In the genomic region with DNA sequence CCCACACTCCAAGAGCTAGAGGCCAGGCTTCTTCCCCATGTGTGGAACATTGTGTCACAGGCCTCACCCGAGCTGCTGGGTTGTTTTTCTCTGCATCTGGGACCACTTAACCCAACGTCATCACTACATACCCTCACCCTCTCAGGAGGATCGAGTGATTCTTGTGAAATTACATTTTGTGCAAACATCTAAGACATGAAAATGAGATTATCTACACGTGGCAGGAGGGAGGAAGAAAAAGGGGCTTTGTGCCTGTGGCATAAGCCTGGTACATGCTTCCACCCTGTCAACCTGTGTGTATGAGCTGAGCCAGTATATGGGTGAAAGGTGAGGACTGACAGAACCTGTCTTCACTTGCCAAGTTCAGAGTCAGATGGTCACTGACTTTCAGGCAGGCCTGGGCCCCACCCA, we compare ENCODE assay signal across 11 cellular contexts. TPM values are rescaled to one million over a fixed set of nuclear protein-coding genes. Genes with fewer than 3 reads are reported as not detected.
DNase-seq lines count a peak whose midpoint lies in the region; ATAC-seq and TF ChIP-seq lines count a peak whose summit lies in the region.
"Had no signal": no experiment of that assay in that cellular context is flagged by ENCODE, and none has a peak within 500 bp of the region (broad histone marks: within the 10 kb centered on the region; RNA-seq: fewer than 3 reads in every experiment).

No MANE protein-coding gene starts in this region.

- TF ChIP-seq CTCF in CD4-positive, alpha-beta T cell (IDR thresholded peaks at IDR 0.05): no peak
- TF ChIP-seq CTCF in PC-9 (conservative IDR thresholded peaks at IDR 0.05): no peak
- TF ChIP-seq CTCF in esophagus muscularis mucosa (IDR thresholded peaks at IDR 0.05): no peak
- TF ChIP-seq CTCF in neural progenitor cell (IDR thresholded peaks at IDR 0.05): no peak

- peak overlapping the region; percentile 97 for H3K27ac ChIP-seq in CD4-positive, alpha-beta T cell (ENCODE audit: low read depth, low read length)
- H3K27ac ChIP-seq in PC-9 (no peak overlapping the region), esophagus muscularis mucosa (replicated peaks in 1 of 4) (peak overlapping the region; percentile 97 to 100 (median 98)), neural progenitor cell (no peak overlapping the region)

- H3K27ac Mint-ChIP-seq in CD4-positive, alpha-beta T cell: peak overlapping the region; percentile 93
- H3K27ac Mint-ChIP-seq in neural progenitor cell: peak overlapping the region; percentile 32

- H3F3A ChIP-seq in PC-9 (ENCODE audit: insufficient read depth, low read depth): peaks cover 7% of the 10 kb centered on the region; the same call in 1 of the 2 replicates
- no peaks in the 10 kb centered on the region for H3F3A ChIP-seq in neural progenitor cell (ENCODE audit: low read depth)

- H3K27me3 ChIP-seq in CD4-positive, alpha-beta T cell (ENCODE audit: control insufficient read depth, insufficient read depth, low read length): no peaks in the 10 kb centered on the region
- H3K27me3 ChIP-seq in PC-9 (ENCODE audit: insufficient read depth, low read depth): no peaks in the 10 kb centered on the region
- no peaks in the 10 kb centered on the region for H3K27me3 ChIP-seq in esophagus muscularis mucosa
- peaks cover 12% of the 10 kb centered on the region for H3K27me3 ChIP-seq in neural progenitor cell

- peaks cover 49% of the 10 kb centered on the region for H3K36me3 Mint-ChIP-seq in CD4-positive, alpha-beta T cell (ENCODE audit: low read depth)
- H3K36me3 Mint-ChIP-seq in neural progenitor cell: peaks cover 18% of the 10 kb centered on the region

- BruUV-seq in PC-9 (replicated peaks; lab: Mats Ljungman, UMichigan): no TSS peak

- in situ Hi-C loops in KBM-7 (cut with MboI; ENCODE audit: low pct_unique_long_range_greater_than_20kb, low sequenced_read_pairs): loop anchor here (25.0 kb wide), 1 partner anchor 486 kb away; no protein-coding TSS in a partner anchor

- intact Hi-C loops in CD4-positive, alpha-beta T cell (cut with DNase I, micrococcal nuclease): loop anchor here in 1 of 2 experiments (10.0 kb wide), 2 partner anchors 183 to 1143 kb away; partner anchors contain the start of genes BTF3L4 and TXNDC12
- intact Hi-C loops in PC-9 (cut with micrococcal nuclease; ENCODE audit: unreplicated experiment) (loop anchor here (5.0 kb wide), 1 partner anchor 796 kb away; the partner anchor contains the start of genes ORC1 and PRPF38A), esophagus muscularis mucosa (cut with DNase I) (no loop called here)

- H3K4me1 Mint-ChIP-seq in CD4-positive, alpha-beta T cell (ENCODE audit: low read depth): peaks cover 36% of the 10 kb centered on the region
- H3K4me1 Mint-ChIP-seq in neural progenitor cell: peaks cover 20% of the 10 kb centered on the region

- H3K9me3 ChIP-seq in CD4-positive, alpha-beta T cell (ENCODE audit: control insufficient read depth, low read length): no peaks in the 10 kb centered on the region
- H3K9me3 ChIP-seq in PC-9 (ENCODE audit: insufficient read depth, low read depth) (no peaks in the 10 kb centered on the region), esophagus muscularis mucosa (no peaks in the 10 kb centered on the region), neural progenitor cell (ENCODE audit: low read depth) (no peaks in the 10 kb centered on the region)

- H3K4me1 ChIP-seq in PC-9 (replicated peaks; ENCODE audit: insufficient read depth): peaks cover 29% of the 10 kb centered on the region
- peaks cover 33 to 42% (median 39%) of the 10 kb centered on the region in 4 donors for H3K4me1 ChIP-seq in esophagus muscularis mucosa
- H3K4me1 ChIP-seq in neural progenitor cell: peaks cover 10% of the 10 kb centered on the region

- no peaks in the 10 kb centered on the region for H3K9me3 Mint-ChIP-seq in CD4-positive, alpha-beta T cell
- H3K9me3 Mint-ChIP-seq in neural progenitor cell: peaks cover 2% of the 10 kb centered on the region

- H3K4me3 ChIP-seq in PC-9 (peak overlapping the region; percentile 74; the same call in 1 of the 2 replicates), esophagus muscularis mucosa (peak overlapping the region in 3 of 4 donors; percentile 82 to 99 (median 99)), neural progenitor cell (no peak overlapping the region)

- no peak overlapping the region for H2AFZ ChIP-seq in PC-9
- H2AFZ ChIP-seq in neural progenitor cell (replicated peaks): no peak overlapping the region

- H4K20me1 ChIP-seq in PC-9 (ENCODE audit: insufficient read depth): no peaks in the 10 kb centered on the region
- H4K20me1 ChIP-seq in neural progenitor cell (ENCODE audit: low read depth): no peaks in the 10 kb centered on the region

- CTCF ChIA-PET in CD4-positive, alpha-beta T cell (lab: Charles Lee): interaction anchor here (0.6 to 1.2 kb wide), 2 partner anchors 22 to 761 kb away, joined by 3 read pairs; partner anchors contain the start of gene CZIB
- CTCF ChIA-PET in PC-9 (lab: Charles Lee): interaction anchor here (0.5 kb wide), 1 partner anchor 1333 kb away, joined by 3 read pairs; no protein-coding TSS in a partner anchor

- H3K4me2 ChIP-seq in PC-9 (peak overlapping the region; percentile 79), neural progenitor cell (peak overlapping the region; percentile 94)

- ATAC-seq in CD4-positive, alpha-beta T cell (ENCODE audit: poor library complexity): no peak

- WGBS in esophagus muscularis mucosa: 55% methylated on average over 4 of the region's 4 CpGs

- H3K36me3 ChIP-seq in PC-9 (ENCODE audit: low read depth): peaks cover 26% of the 10 kb centered on the region
- peaks cover 6 to 27% (median 23%) of the 10 kb centered on the region in 4 donors for H3K36me3 ChIP-seq in esophagus muscularis mucosa
- H3K36me3 ChIP-seq in neural progenitor cell: peaks cover 6% of the 10 kb centered on the region

- TF ChIP-seq EP300 in esophagus muscularis mucosa (IDR thresholded peaks at IDR 0.05): no peak

- H3K9ac ChIP-seq in neural progenitor cell: peak overlapping the region; percentile 90

- H3K27me3 Mint-ChIP-seq in CD4-positive, alpha-beta T cell: no peaks in the 10 kb centered on the region
- H3K27me3 Mint-ChIP-seq in neural progenitor cell (ENCODE audit: insufficient read depth, low read depth): peaks cover 2% of the 10 kb centered on the region

- no peaks in the 10 kb centered on the region for H3K9me2 ChIP-seq in PC-9 (ENCODE audit: insufficient read depth)

- TF ChIP-seq POLR2A in esophagus muscularis mucosa (IDR thresholded peaks at IDR 0.05; ENCODE audit: low read depth): no peak

- POLR2A ChIA-PET in CD4-positive, alpha-beta T cell (lab: Charles Lee): interaction anchor here (1.5 kb wide), 1 partner anchor 21 kb away, joined by 5 read pairs; no protein-coding TSS in a partner anchor
- POLR2A ChIA-PET in PC-9 (lab: Charles Lee; ENCODE audit: unreplicated experiment): no interaction called here

- DNase-seq in CD4-positive, alpha-beta T cell: no peak
- DNase-seq in PC-9: no peak
- no peak for DNase-seq in esophagus muscularis mucosa (ENCODE audit: extremely low spot score)
- no peak for DNase-seq in neural progenitor cell (ENCODE audit: low spot score)
- no peak for DNase-seq in KBM-7
- DNase-seq in GM19238 (ENCODE audit: insufficient read length, low spot score): no peak
- DNase-seq in occipital lobe (lab: John Stamatoyannopoulos, UW): no peak
- DNase-seq in foreskin melanocyte: no peak
- DNase-seq: activated CD4-positive, alpha-beta T cell treated with anti-CD3 and anti-CD28 coated beads for 4 hours had no signal

- peak overlapping the region; percentile 93 for H3K4me3 Mint-ChIP-seq in CD4-positive, alpha-beta T cell
- peak overlapping the region; percentile 91 for H3K4me3 Mint-ChIP-seq in neural progenitor cell

- H3K79me2 ChIP-seq in PC-9 (ENCODE audit: low read depth) (peaks cover 25% of the 10 kb centered on the region), neural progenitor cell (ENCODE audit: low read depth) (peaks cover 20% of the 10 kb centered on the region)

RNA-seq across cellular contexts. Expression of gene CPT2, which starts 1.6 kb away (rescaled TPM):
- 10 to 100 TPM; 10.6 to 12.0 TPM for total RNA-seq in CD4-positive, alpha-beta T cell
- total RNA-seq in PC-9 (2021) (32.2 and 35.7 TPM in 2 replicates), esophagus muscularis mucosa (10 to 100 TPM; 11.4 to 19.1 (median 16.0) TPM), neural progenitor cell (ENCODE audit: low replicate concordance) (19.0 and 29.2 TPM in 2 replicates), occipital lobe (4.2 TPM)

RNA-seq across cellular contexts. Expression of gene CZIB, which starts 22.2 kb away (rescaled TPM):
- 10 to 100 TPM; 28.8 to 28.9 TPM for total RNA-seq in CD4-positive, alpha-beta T cell
- total RNA-seq in PC-9 (2021): 50.3 and 51.1 TPM in 2 replicates
- 10 to 100 TPM; 56.5 to 72.5 (median 69.5) TPM for total RNA-seq in esophagus muscularis mucosa
- 74.0 and 115 TPM in 2 replicates for total RNA-seq in neural progenitor cell (ENCODE audit: low replicate concordance)
- 48.4 TPM for total RNA-seq in occipital lobe

RNA-seq across cellular contexts. Expression of gene MAGOH, which starts 40.1 kb away (rescaled TPM):
- 10 to 100 TPM; 59.1 to 65.2 TPM for total RNA-seq in CD4-positive, alpha-beta T cell
- total RNA-seq in PC-9 (2021) (48.0 and 75.7 TPM in 2 replicates), esophagus muscularis mucosa (10 to 100 TPM; 28.2 to 37.6 (median 32.7) TPM), neural progenitor cell (ENCODE audit: low replicate concordance) (61.4 and 109 TPM in 2 replicates), occipital lobe (18.2 TPM)

RNA-seq across cellular contexts. Expression of gene SLC1A7, which starts 55.8 kb away (rescaled TPM):
- not detected for total RNA-seq in CD4-positive, alpha-beta T cell
- total RNA-seq in PC-9 (2021) (not detected in 2 replicates), esophagus muscularis mucosa (1 to 10 TPM in 1 of 4 donors, under 1 TPM in 3; 0.45 to 3.7 (median 0.84) TPM), neural progenitor cell (ENCODE audit: low replicate concordance) (not detected in 2 replicates), occipital lobe (not detected)
- total RNA-seq: LHCN-M2, temporal lobe had no signal

Comparison
In these comparisons a context has a peak if more than half of its experiments do, and no peak if none do; other contexts are left out.
1. H3K27ac ChIP-seq: peak in CD4-positive, alpha-beta T cell (single experiment) and esophagus muscularis mucosa (4 of 4); none in PC-9 (single experiment) and neural progenitor cell (single experiment).